Comparison of ENCODE assay signal across 9 cellular contexts in genomic region chr1:115310821-115311220, GRCh38. TPM values are rescaled to one million over a fixed set of nuclear protein-coding genes. Genes with fewer than 3 reads are reported as not detected.
"Had no signal": no experiment of that assay in that cellular context is flagged by ENCODE, and none has a peak within 500 bp of the region (broad histone marks: within the 10 kb centered on the region; RNA-seq: fewer than 3 reads in every experiment).

No MANE protein-coding gene starts in this region.

- H3K4me1 Mint-ChIP-seq: activated naive CD8-positive, alpha-beta T cell treated with anti-CD3 and anti-CD28 coated beads, Interleukin-2, amount 10 ng/mL, durations not matched to agents 7 days and 5 days had no signal

- H3K9me3 ChIP-seq: thyroid gland had no signal

- H3K4me3 Mint-ChIP-seq: activated CD4-positive, alpha-beta memory T cell treated with anti-CD3 and anti-CD28 coated beads for 36 hours; activated naive CD8-positive, alpha-beta T cell treated with anti-CD3 and anti-CD28 coated beads, Interleukin-2, amount 10 ng/mL, durations not matched to agents 7 days and 5 days; neural progenitor cell had no signal

- H3K27ac ChIP-seq: neural progenitor cell, skin epidermis, thyroid gland, VCaP had no signal

- H3K9me3 Mint-ChIP-seq: activated CD4-positive, alpha-beta memory T cell treated with anti-CD3 and anti-CD28 coated beads for 36 hours; activated naive CD8-positive, alpha-beta T cell treated with anti-CD3 and anti-CD28 coated beads, Interleukin-2, amount 10 ng/mL, durations not matched to agents 7 days and 5 days; neural progenitor cell had no signal

- H3K27ac Mint-ChIP-seq: activated CD4-positive, alpha-beta memory T cell treated with anti-CD3 and anti-CD28 coated beads for 36 hours; activated naive CD8-positive, alpha-beta T cell treated with anti-CD3 and anti-CD28 coated beads, Interleukin-2, amount 10 ng/mL, durations not matched to agents 7 days and 5 days; neural progenitor cell had no signal

- H3K36me3 ChIP-seq: neural progenitor cell, thyroid gland had no signal

- DNase-seq: activated CD4-positive, alpha-beta memory T cell treated with anti-CD3 and anti-CD28 coated beads for 36 hours; activated naive CD8-positive, alpha-beta T cell treated with anti-CD3 and anti-CD28 coated beads, Interleukin-2, amount 10 ng/mL, durations not matched to agents 7 days and 5 days; activated T-cell treated with anti-CD3 and anti-CD28 coated beads, Interleukin-2, amount 50 U/mL, for 48 hours; cerebellar nuclear complex; dermis blood vessel endothelial cell; thyroid gland had no signal

- H3K36me3 Mint-ChIP-seq: activated CD4-positive, alpha-beta memory T cell treated with anti-CD3 and anti-CD28 coated beads for 36 hours; activated naive CD8-positive, alpha-beta T cell treated with anti-CD3 and anti-CD28 coated beads, Interleukin-2, amount 10 ng/mL, durations not matched to agents 7 days and 5 days; neural progenitor cell had no signal

- H3K4me3 ChIP-seq: neural progenitor cell, skin epidermis, thyroid gland had no signal

- H3K9ac ChIP-seq: neural progenitor cell had no signal

- H3K27me3 Mint-ChIP-seq: activated naive CD8-positive, alpha-beta T cell treated with anti-CD3 and anti-CD28 coated beads, Interleukin-2, amount 10 ng/mL, durations not matched to agents 7 days and 5 days had no signal

RNA-seq across cellular contexts. Expression of gene NGF, which starts 27.2 kb away (rescaled TPM):
- total RNA-seq: activated CD4-positive, alpha-beta memory T cell treated with anti-CD3 and anti-CD28 coated beads for 36 hours; activated naive CD8-positive, alpha-beta T cell treated with anti-CD3 and anti-CD28 coated beads, Interleukin-2, amount 10 ng/mL, durations not matched to agents 7 days and 5 days had no signal
